ENCODE assay signal across 8 cellular contexts in genomic region chr17:81295031-81295677, GRCh38. TPM values are rescaled to one million over a fixed set of nuclear protein-coding genes. Genes with fewer than 3 reads are reported as not detected.
DNase-seq lines count a peak whose midpoint lies in the region; ATAC-seq lines count a peak whose summit lies in the region.

Gene SLC38A10 (minus strand): TSS chr17:81295307. CDS start chr17:81294921, 386 bp downstream.

- H3K4me3 ChIP-seq in NT2/D1 (ENCODE audit: insufficient read length, low read depth) (peak within 1 kb of the TSS; percentile 89), mesendoderm (ENCODE audit: low read length) (peak within 1 kb of the TSS; percentile 90)

- peak within 1 kb of the TSS; percentile 80 for H3K23ac ChIP-seq in mesendoderm (ENCODE audit: low read length)

- H3K9ac ChIP-seq in NT2/D1 (ENCODE audit: insufficient read length, low read depth) (peak within 1 kb of the TSS; percentile 93), mesendoderm (ENCODE audit: low read length) (peak within 1 kb of the TSS; percentile 94)

- H2BK120ac ChIP-seq in mesendoderm (ENCODE audit: low read depth, low read length) = no peak within 1 kb of the TSS

- H3K56ac ChIP-seq in mesendoderm (ENCODE audit: low read length) = peak within 1 kb of the TSS; percentile 96

- peaks cover 11% of the 10 kb centered on the region for H3K36me3 ChIP-seq in NT2/D1 (ENCODE audit: insufficient read depth, insufficient read length, low read length)
- H3K36me3 ChIP-seq in mesendoderm (ENCODE audit: control insufficient read depth, insufficient read depth, low read length) = no peaks in the 10 kb centered on the region

- H3K4me1 Mint-ChIP-seq in activated CD8-positive, alpha-beta memory T cell treated with anti-CD3 and anti-CD28 coated beads, Interleukin-2, amount 10 ng/mL, durations not matched to agents 7 days and 5 days = peaks cover 37% of the 10 kb centered on the region
- peaks cover 26 to 27% of the 10 kb centered on the region in 2 donors for H3K4me1 Mint-ChIP-seq in effector memory CD8-positive, alpha-beta T cell (ENCODE audit: low read depth in 2 of 2)

- peaks cover 8% of the 10 kb centered on the region for H3K79me1 ChIP-seq in mesendoderm (ENCODE audit: low read length)

- peak within 1 kb of the TSS; percentile 99 for H3K4me3 Mint-ChIP-seq in activated CD8-positive, alpha-beta memory T cell treated with anti-CD3 and anti-CD28 coated beads, Interleukin-2, amount 10 ng/mL, durations not matched to agents 7 days and 5 days
- H3K4me3 Mint-ChIP-seq in effector memory CD8-positive, alpha-beta T cell = peak within 1 kb of the TSS; percentile 95 to 96

- peaks cover 15% of the 10 kb centered on the region for H3K36me3 Mint-ChIP-seq in activated CD8-positive, alpha-beta memory T cell treated with anti-CD3 and anti-CD28 coated beads, Interleukin-2, amount 10 ng/mL, durations not matched to agents 7 days and 5 days
- peaks cover 28% of the 10 kb centered on the region for H3K36me3 Mint-ChIP-seq in effector memory CD8-positive, alpha-beta T cell (ENCODE audit: insufficient read depth)

- WGBS in mesendoderm (ENCODE audit: extremely low coverage, insufficient coverage, low lambda C conversion rate) = no CpG with 5 or more reads among the region's 59 CpGs

- H3K9me3 ChIP-seq in NT2/D1 (ENCODE audit: insufficient read depth, low read length) = no peaks in the 10 kb centered on the region

- H3K27ac Mint-ChIP-seq in activated CD8-positive, alpha-beta memory T cell treated with anti-CD3 and anti-CD28 coated beads, Interleukin-2, amount 10 ng/mL, durations not matched to agents 7 days and 5 days = peak within 1 kb of the TSS; percentile 95
- H3K27ac Mint-ChIP-seq in effector memory CD8-positive, alpha-beta T cell = peak within 1 kb of the TSS; percentile 98 to 99

- H3K4me1 ChIP-seq in NT2/D1 (ENCODE audit: insufficient read depth, insufficient read length) (peaks cover 10% of the 10 kb centered on the region), mesendoderm (ENCODE audit: control insufficient read depth, low read depth, low read length) (peaks cover 3% of the 10 kb centered on the region)

- CTCF ChIA-PET in activated CD8-positive, alpha-beta memory T cell treated with anti-CD3 and anti-CD28 coated beads, Interleukin-2, amount 10 ng/mL, durations not matched to agents 7 days and 5 days (lab: Charles Lee) = interaction anchor here (0.8 to 1.6 kb wide), 5 partner anchors 10 to 190 kb away, joined by 3 to 8 read pairs (median 5); no protein-coding TSS in a partner anchor

- peak; percentile 81 for ATAC-seq in GM19455 (IDR thresholded peaks at IDR 0.05; ENCODE audit: unreplicated experiment)
- peak; percentile 96 for ATAC-seq in activated CD8-positive, alpha-beta memory T cell treated with anti-CD3 and anti-CD28 coated beads, Interleukin-2, amount 10 ng/mL, durations not matched to agents 7 days and 5 days
- peak; percentile 88 for ATAC-seq in effector memory CD8-positive, alpha-beta T cell (replicated peaks)

- H3K4me2 ChIP-seq in mesendoderm (ENCODE audit: low read length) = peak within 1 kb of the TSS; percentile 96

- H3K4ac ChIP-seq in mesendoderm (ENCODE audit: low read depth, low read length) = peak within 1 kb of the TSS; percentile 65

- no peak within 1 kb of the TSS for H2BK5ac ChIP-seq in mesendoderm (ENCODE audit: low read length)

- no peaks in the 10 kb centered on the region for H3K9me3 Mint-ChIP-seq in activated CD8-positive, alpha-beta memory T cell treated with anti-CD3 and anti-CD28 coated beads, Interleukin-2, amount 10 ng/mL, durations not matched to agents 7 days and 5 days (ENCODE audit: low read depth)
- no peaks in the 10 kb centered on the region for H3K9me3 Mint-ChIP-seq in effector memory CD8-positive, alpha-beta T cell

- peak; percentile 86 for DNase-seq in COLO668 (lab: John Stamatoyannopoulos, UW; ENCODE audit: unreplicated experiment)
- peak; percentile 98 for DNase-seq in HPDE6-E6E7 (ENCODE audit: extremely low spot score)
- DNase-seq in NT2/D1 (ENCODE audit: low read depth, low spot score) = peak; percentile 48
- peak; percentile 96 for DNase-seq in activated CD8-positive, alpha-beta memory T cell treated with anti-CD3 and anti-CD28 coated beads, Interleukin-2, amount 10 ng/mL, durations not matched to agents 7 days and 5 days
- peak; percentile 88 to 89 (median 88) for DNase-seq in effector memory CD8-positive, alpha-beta T cell
- DNase-seq in mesendoderm = peak; percentile 90
- DNase-seq in stimulated activated CD8-positive, alpha-beta memory T cell treated with anti-CD3 and anti-CD28 coated beads, Interleukin-12 subunit alpha, Interleukin-12 subunit beta, amount 100 ng/mL, for 4 hours (ENCODE audit: low read depth) = peak; percentile 83

- peak within 1 kb of the TSS; percentile 42 for H4K8ac ChIP-seq in mesendoderm (ENCODE audit: low read depth, low read length)

- no peak within 1 kb of the TSS for H2AK5ac ChIP-seq in mesendoderm (ENCODE audit: low read length)

- H2BK15ac ChIP-seq in mesendoderm (replicated peaks; ENCODE audit: low read depth) = no peak within 1 kb of the TSS

- H3K79me2 ChIP-seq in mesendoderm (ENCODE audit: control insufficient read depth, insufficient read depth, low read length) = peaks cover 8% of the 10 kb centered on the region

- peak within 1 kb of the TSS; percentile 75 for H3K18ac ChIP-seq in mesendoderm (ENCODE audit: low read length)

- no peaks in the 10 kb centered on the region for H3K27me3 Mint-ChIP-seq in activated CD8-positive, alpha-beta memory T cell treated with anti-CD3 and anti-CD28 coated beads, Interleukin-2, amount 10 ng/mL, durations not matched to agents 7 days and 5 days
- H3K27me3 Mint-ChIP-seq in effector memory CD8-positive, alpha-beta T cell = no peaks in the 10 kb centered on the region

- no peak within 1 kb of the TSS for H4K5ac ChIP-seq in mesendoderm (ENCODE audit: low read length)

- peak within 1 kb of the TSS; percentile 43 for H3K27ac ChIP-seq in mesendoderm (ENCODE audit: low read depth, low read length)

- H3K27me3 ChIP-seq in NT2/D1 (ENCODE audit: insufficient read depth, insufficient read length) (no peaks in the 10 kb centered on the region), mesendoderm (ENCODE audit: insufficient read depth, low read length, poor library complexity) (no peaks in the 10 kb centered on the region)

RNA-seq across cellular contexts. Expression of gene SLC38A10, which starts in this region (rescaled TPM):
- 10 to 100 TPM; 81.7 to 88.7 TPM for total RNA-seq in activated CD8-positive, alpha-beta memory T cell treated with anti-CD3 and anti-CD28 coated beads, Interleukin-2, amount 10 ng/mL, durations not matched to agents 7 days and 5 days
- 13.2 TPM for polyA plus RNA-seq in mesendoderm (2013, experiment 1 of 2)
- 13.7 TPM for polyA plus RNA-seq in mesendoderm (2013, experiment 2 of 2)

Comparison
In these comparisons a context has a peak if more than half of its experiments do, and no peak if none do; other contexts are left out.
1. Peak in every context shown above with its lines: DNase-seq, ATAC-seq, H3K4me3 ChIP-seq and H3K27ac ChIP-seq.
2. DNase-seq: peak in every context shown above with its lines; median percentile 98 in HPDE6-E6E7; 96 in activated CD8-positive, alpha-beta memory T cell treated with anti-CD3 and anti-CD28 coated beads, Interleukin-2, amount 10 ng/mL, durations not matched to agents 7 days and 5 days; 90 in mesendoderm; 88 in effector memory CD8-positive, alpha-beta T cell; 86 in COLO668; 83 in stimulated activated CD8-positive, alpha-beta memory T cell treated with anti-CD3 and anti-CD28 coated beads, Interleukin-12 subunit alpha, Interleukin-12 subunit beta, amount 100 ng/mL, for 4 hours; 48 in NT2/D1.